20 cellular contexts compared by ENCODE assay signal in the genomic region with DNA sequence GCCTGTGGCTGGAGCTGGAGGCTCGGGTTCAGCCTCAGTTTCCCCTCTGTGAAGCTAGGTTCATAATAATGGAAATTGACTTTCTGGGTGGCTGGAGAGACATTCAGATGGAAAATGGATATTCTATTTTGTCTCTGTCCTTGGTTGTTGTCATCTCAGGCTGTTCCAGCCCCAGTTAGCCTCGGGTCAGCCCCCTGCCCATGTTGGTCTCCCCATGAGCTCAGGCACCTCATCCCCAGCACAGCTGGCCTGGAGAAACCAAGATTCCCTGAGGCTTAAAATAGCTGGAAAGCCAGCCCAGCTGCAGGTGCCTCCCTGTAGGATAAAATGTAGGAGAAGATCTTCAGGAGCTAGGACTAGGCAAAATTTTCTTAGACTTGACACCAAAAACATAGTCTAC.
DNase-seq lines count a peak whose midpoint lies in the region; ATAC-seq, FAIRE-seq and TF ChIP-seq lines count a peak whose summit lies in the region.
"Had no signal": no experiment of that assay in that cellular context is flagged by ENCODE, and none has a peak within 500 bp of the region (broad histone marks: within the 10 kb centered on the region; RNA-seq: fewer than 3 reads in every experiment).

No MANE protein-coding gene starts in this region.

- CTCF ChIA-PET in K562 (lab: Yijun Ruan, JAX; ENCODE audit: low intra/inter-chr PET ratio): no interaction called here

- no peak for TF ChIP-seq POLR2A in K562 (conservative IDR thresholded peaks at IDR 0.05)

- no peak for TF ChIP-seq RAD21 in K562 (CRISPR knock-in tag; conservative IDR thresholded peaks at IDR 0.05 in 1 of 2, IDR thresholded peaks at IDR 0.05 in 1 of 2)

- H3K9me3 ChIP-seq in BLaER1: no peaks in the 10 kb centered on the region
- H3K9me3 ChIP-seq in K562 (replicated peaks; ENCODE audit: control insufficient read depth, insufficient read depth, low read depth, low read length): 0 out of 2 replicates have a peak, but pooled peaks cover 4% of the 10 kb centered on the region
- H3K9me3 ChIP-seq: BE2C, Caco-2 had no signal

- 4% methylated on average over 2 of the region's 2 CpGs for WGBS in K562 (ENCODE audit: insufficient coverage, low coverage, missing lambda C conversion rate)

- peak overlapping the region; percentile 7; the same call in 1 of the 2 replicates for H3K4me2 ChIP-seq in BLaER1
- no peak overlapping the region for H3K4me2 ChIP-seq in K562 (ENCODE audit: insufficient read depth, low read length)

- H3K4me1 ChIP-seq in BLaER1 (peaks cover 33% of the 10 kb centered on the region), K562 (replicated peaks in 1 of 2; ENCODE audit: control insufficient read depth in 2 of 2, insufficient read depth in 2 of 2, low read length in 2 of 2) (peaks cover 0 to 7% of the 10 kb centered on the region in 2 experiments; a peak in 2 of 5 replicates)
- H3K4me1 ChIP-seq: BE2C had no signal

- POLR2A ChIA-PET in K562 (lab: Yijun Ruan, JAX): interaction anchor here (0.9 to 15.5 kb wide), 6 partner anchors 8 to 23 kb away, joined by 4 to 234 read pairs (median 8); no protein-coding TSS in a partner anchor

- TF ChIP-seq CTCF in K562 (IDR thresholded peaks at IDR 0.05 in 2 of 3, conservative IDR thresholded peaks at IDR 0.05 in 1 of 3; ENCODE audit: insufficient read depth in 2 of 3, low read depth in 1 of 3, low read length in 3 of 3): no peak

- H3K27me3 ChIP-seq in BLaER1 (no peaks in the 10 kb centered on the region), K562 (ENCODE audit: control insufficient read depth in 2 of 2, insufficient read depth in 2 of 2, low read length in 2 of 2) (peaks cover 12 to 53% of the 10 kb centered on the region in 2 experiments; a peak in 4 of 5 replicates)
- H3K27me3 ChIP-seq: BE2C had no signal

- no peak for ATAC-seq in K562

- intact Hi-C loops in K562 (cut with micrococcal nuclease): no loop called here

- no peaks in the 10 kb centered on the region for H3K79me2 ChIP-seq in K562 (ENCODE audit: control insufficient read depth, insufficient read depth, low read length)

- no peak overlapping the region for H3K4me3 ChIP-seq in BLaER1
- H3K4me3 ChIP-seq in K562: no peak overlapping the region

- FAIRE-seq in K562 (lab: Jason Lieb, UNC): no peak
- FAIRE-seq: A204.1, G401.6, GM12892, H54 had no signal

- TF ChIP-seq EP300 in K562 (IDR thresholded peaks at IDR 0.05; ENCODE audit: low read length): no peak

- H3K27ac ChIP-seq in BLaER1 (no peak overlapping the region; the same call in 1 of the 2 replicates), K562 (ENCODE audit: extremely low read depth, low read depth, low read length) (no peak overlapping the region)
- H3K27ac ChIP-seq: 22Rv1 had no signal

- no peaks in the 10 kb centered on the region for H3K36me3 ChIP-seq in BLaER1
- H3K36me3 ChIP-seq in K562 (ENCODE audit: control insufficient read depth, insufficient read depth, low read length): no peaks in the 10 kb centered on the region
- H3K36me3 ChIP-seq: BE2C had no signal

- no peak overlapping the region for H2AFZ ChIP-seq in K562 (ENCODE audit: low read depth, low read length)

- no TSS peak for BruUV-seq in K562 (replicated peaks; lab: Mats Ljungman, UMichigan)

- H3K9ac ChIP-seq in BLaER1: no peak overlapping the region
- peak overlapping the region in 1 of 2 experiments; percentile 55; a peak in 2 of 4 replicates for H3K9ac ChIP-seq in K562 (ENCODE audit: insufficient read depth in 1 of 2, low read depth in 2 of 2, low read length in 2 of 2)

- H3K9me1 ChIP-seq in K562 (ENCODE audit: control insufficient read depth, insufficient read depth, low read length): peaks cover 3% of the 10 kb centered on the region

- DNase-seq in activated effector memory CD4-positive, alpha-beta T cell treated with anti-CD3 and anti-CD28 coated beads, Interleukin-2, amount 50 U/mL, for 16 hours: peak; percentile 24
- no peak for DNase-seq in activated effector memory CD4-positive, alpha-beta T cell treated with Interleukin-2 at 50 U/mL for 16 hours
- DNase-seq in K562 (ENCODE audit: extremely low read depth in 1 of 4, low spot score in 3 of 4) (no peak), NCI-H2171 (lab: John Stamatoyannopoulos, UW) (no peak), RKO (ENCODE audit: low spot score) (no peak)
- DNase-seq: AML-193; BE2C; C1 segment of cervical spinal cord; Caco-2; CD4-positive, alpha-beta memory T cell; DMS153; DND-41; GOT3; HCEC 1CT had no signal

- in situ Hi-C loops in K562 (cut with MboI): no loop called here

- no peaks in the 10 kb centered on the region for H4K20me1 ChIP-seq in BLaER1
- peaks cover 31% of the 10 kb centered on the region; the same call in 1 of the 2 replicates for H4K20me1 ChIP-seq in K562 (replicated peaks; ENCODE audit: control insufficient read depth, insufficient read depth, low read length)

TF ChIP-seq in K562, 482 proteins besides CTCF, POLR2A, EP300 and RAD21:
- 0 out of 2 replicates have a peak, but pooled peaks have one; percentile 30 for TF ChIP-seq ZNF184 (CRISPR knock-in tag; IDR thresholded peaks at IDR 0.05)
- TF ChIP-seq, protein P1, sequence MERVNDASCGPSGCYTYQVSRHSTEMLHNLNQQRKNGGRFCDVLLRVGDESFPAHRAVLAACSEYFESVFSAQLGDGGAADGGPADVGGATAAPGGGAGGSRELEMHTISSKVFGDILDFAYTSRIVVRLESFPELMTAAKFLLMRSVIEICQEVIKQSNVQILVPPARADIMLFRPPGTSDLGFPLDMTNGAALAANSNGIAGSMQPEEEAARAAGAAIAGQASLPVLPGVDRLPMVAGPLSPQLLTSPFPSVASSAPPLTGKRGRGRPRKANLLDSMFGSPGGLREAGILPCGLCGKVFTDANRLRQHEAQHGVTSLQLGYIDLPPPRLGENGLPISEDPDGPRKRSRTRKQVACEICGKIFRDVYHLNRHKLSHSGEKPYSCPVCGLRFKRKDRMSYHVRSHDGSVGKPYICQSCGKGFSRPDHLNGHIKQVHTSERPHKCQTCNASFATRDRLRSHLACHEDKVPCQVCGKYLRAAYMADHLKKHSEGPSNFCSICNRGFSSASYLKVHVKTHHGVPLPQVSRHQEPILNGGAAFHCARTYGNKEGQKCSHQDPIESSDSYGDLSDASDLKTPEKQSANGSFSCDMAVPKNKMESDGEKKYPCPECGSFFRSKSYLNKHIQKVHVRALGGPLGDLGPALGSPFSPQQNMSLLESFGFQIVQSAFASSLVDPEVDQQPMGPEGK (CRISPR knock-in tag; IDR thresholded peaks at IDR 0.05; ENCODE audit: borderline replicate concordance): no peak
- TF ChIP-seq SLC30A9 (CRISPR knock-in tag; IDR thresholded peaks at IDR 0.05): 0 out of 2 replicates have a peak, but pooled peaks have one; percentile 15
- TF ChIP-seq CCAR2 (IDR thresholded peaks at IDR 0.05; ENCODE audit: low read depth, low read length): no peak
- no peak for TF ChIP-seq SAP30 (IDR thresholded peaks at IDR 0.05; ENCODE audit: borderline replicate concordance, insufficient read depth, low read depth, low read length, poor library complexity, severe bottlenecking)
- TF ChIP-seq MTA1 (IDR thresholded peaks at IDR 0.05; ENCODE audit: borderline replicate concordance): no peak
- TF ChIP-seq FOXP1 (CRISPR knock-in tag; IDR thresholded peaks at IDR 0.05): no peak
- TF ChIP-seq, protein P2, sequence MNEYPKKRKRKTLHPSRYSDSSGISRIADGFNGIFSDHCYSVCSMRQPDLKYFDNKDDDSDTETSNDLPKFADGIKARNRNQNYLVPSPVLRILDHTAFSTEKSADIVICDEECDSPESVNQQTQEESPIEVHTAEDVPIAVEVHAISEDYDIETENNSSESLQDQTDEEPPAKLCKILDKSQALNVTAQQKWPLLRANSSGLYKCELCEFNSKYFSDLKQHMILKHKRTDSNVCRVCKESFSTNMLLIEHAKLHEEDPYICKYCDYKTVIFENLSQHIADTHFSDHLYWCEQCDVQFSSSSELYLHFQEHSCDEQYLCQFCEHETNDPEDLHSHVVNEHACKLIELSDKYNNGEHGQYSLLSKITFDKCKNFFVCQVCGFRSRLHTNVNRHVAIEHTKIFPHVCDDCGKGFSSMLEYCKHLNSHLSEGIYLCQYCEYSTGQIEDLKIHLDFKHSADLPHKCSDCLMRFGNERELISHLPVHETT (CRISPR knock-in tag; conservative IDR thresholded peaks at IDR 0.05 in 1 of 2, IDR thresholded peaks at IDR 0.05 in 1 of 2): peak in 1 of 2 experiments; percentile 70; a peak in 1 of 4 replicates
- TF ChIP-seq FOXJ2 (tag; IDR thresholded peaks at IDR 0.05): no peak
- TF ChIP-seq PML (IDR thresholded peaks at IDR 0.05; ENCODE audit: low read length): no peak
- TF ChIP-seq ZNF24 (IDR thresholded peaks at IDR 0.05): no peak
- 0 out of 2 replicates have a peak, but pooled peaks have one; percentile 22 for TF ChIP-seq RHOXF2B (CRISPR knock-in tag; conservative IDR thresholded peaks at IDR 0.05)
TF ChIP-seq in K562: peak in this region for 4.
